Comparison of ENCODE assay signal across 8 cellular contexts in genomic region chr13:75637101-75637774, GRCh38. TPM values are rescaled to one million over a fixed set of nuclear protein-coding genes. Genes with fewer than 3 reads are reported as not detected.
DNase-seq lines count a peak whose midpoint lies in the region; ATAC-seq and TF ChIP-seq lines count a peak whose summit lies in the region.

No MANE protein-coding gene starts in this region.

- H3K4me1 Mint-ChIP-seq in activated CD4-positive, alpha-beta T cell treated with anti-CD3 and anti-CD28 coated beads for 36 hours = peaks cover 13% of the 10 kb centered on the region
- H3K4me1 Mint-ChIP-seq in activated B cell treated with CpG ODN at 0.5 μM for 24 hours = peaks cover 12% of the 10 kb centered on the region

- no peak overlapping the region for H3K27ac Mint-ChIP-seq in activated CD4-positive, alpha-beta T cell treated with anti-CD3 and anti-CD28 coated beads for 36 hours
- H3K27ac Mint-ChIP-seq in activated B cell treated with CpG ODN at 0.5 μM for 24 hours = no peak overlapping the region

- 28% methylated on average over 19 of the region's 19 CpGs for WGBS in thymus

- ATAC-seq in activated CD4-positive, alpha-beta T cell treated with anti-CD3 and anti-CD28 coated beads for 36 hours = no peak
- ATAC-seq in activated B cell treated with CpG ODN at 0.5 μM for 24 hours (ENCODE audit: low read depth) (no peak), HG02870 (IDR thresholded peaks at IDR 0.05; ENCODE audit: unreplicated experiment) (no peak)

- CTCF ChIA-PET in activated CD4-positive, alpha-beta T cell treated with anti-CD3 and anti-CD28 coated beads for 36 hours (lab: Charles Lee) = interaction anchor here (0.6 kb wide), 1 partner anchor 80 kb away, joined by 4 read pairs; no protein-coding TSS in a partner anchor
- CTCF ChIA-PET in activated B cell treated with CpG ODN at 0.5 μM for 24 hours (lab: Charles Lee) = no interaction called here

- DNase-seq in activated CD4-positive, alpha-beta T cell treated with anti-CD3 and anti-CD28 coated beads for 36 hours = no peak
- DNase-seq in activated CD4-positive, alpha-beta T cell treated with anti-CD3 and anti-CD28 coated beads, Interleukin-2, amount 50 U/mL, for 48 hours = no peak
- DNase-seq in activated B cell treated with CpG ODN at 0.5 μM for 24 hours = no peak
- peak; percentile 41 for DNase-seq in iPS-NIHi7 (ENCODE audit: extremely low spot score)
- DNase-seq in RPMI8226 = no peak
- no peak for DNase-seq in T-helper 9 cell

- POLR2A ChIA-PET in activated CD4-positive, alpha-beta T cell treated with anti-CD3 and anti-CD28 coated beads for 36 hours (lab: Charles Lee) = no interaction called here
- POLR2A ChIA-PET in activated B cell treated with CpG ODN at 0.5 μM for 24 hours (lab: Charles Lee) = no interaction called here

- H3K27ac ChIP-seq in thymus (ENCODE audit: low read depth) = no peak overlapping the region

- peak overlapping the region; percentile 60 for H3K4me3 ChIP-seq in thymus (ENCODE audit: low read length)

- no peaks in the 10 kb centered on the region for H3K9me3 Mint-ChIP-seq in activated CD4-positive, alpha-beta T cell treated with anti-CD3 and anti-CD28 coated beads for 36 hours (ENCODE audit: low read depth)
- H3K9me3 Mint-ChIP-seq in activated B cell treated with CpG ODN at 0.5 μM for 24 hours = no peaks in the 10 kb centered on the region

- H3K4me1 ChIP-seq in thymus (ENCODE audit: control insufficient read depth, insufficient read depth, low read length) = no peaks in the 10 kb centered on the region

- no peaks in the 10 kb centered on the region for H3K9me3 ChIP-seq in thymus (ENCODE audit: control insufficient read depth)

- intact Hi-C loops in activated CD4-positive, alpha-beta T cell treated with anti-CD3 and anti-CD28 coated beads for 36 hours (cut with DNase I, micrococcal nuclease) = loop anchor here in 1 of 2 experiments (2.0 to 5.0 kb wide), 4 partner anchors 125 to 310 kb away; no protein-coding TSS in a partner anchor
- intact Hi-C loops in activated B cell treated with CpG ODN at 0.5 μM for 24 hours (cut with micrococcal nuclease) = loop anchor here (2.0 to 5.0 kb wide), 2 partner anchors 154 to 1250 kb away; partner anchors contain the start of genes KCTD12 and TBC1D4

- no peaks in the 10 kb centered on the region for H3K27me3 ChIP-seq in thymus (ENCODE audit: control insufficient read depth, insufficient read depth)

- H3K36me3 ChIP-seq in thymus (ENCODE audit: control insufficient read depth, insufficient read depth) = no peaks in the 10 kb centered on the region

- peak overlapping the region; percentile 69 for H3K4me3 Mint-ChIP-seq in activated CD4-positive, alpha-beta T cell treated with anti-CD3 and anti-CD28 coated beads for 36 hours
- H3K4me3 Mint-ChIP-seq in activated B cell treated with CpG ODN at 0.5 μM for 24 hours = peak overlapping the region; percentile 83

- TF ChIP-seq CTCF in activated B cell treated with CpG ODN at 0.5 μM for 24 hours (IDR thresholded peaks at IDR 0.05) = no peak

- H3K36me3 Mint-ChIP-seq in activated CD4-positive, alpha-beta T cell treated with anti-CD3 and anti-CD28 coated beads for 36 hours (ENCODE audit: low read depth) = no peaks in the 10 kb centered on the region
- H3K36me3 Mint-ChIP-seq in activated B cell treated with CpG ODN at 0.5 μM for 24 hours (ENCODE audit: low read depth) = no peaks in the 10 kb centered on the region

- H3K27me3 Mint-ChIP-seq in activated CD4-positive, alpha-beta T cell treated with anti-CD3 and anti-CD28 coated beads for 36 hours = peaks cover 18% of the 10 kb centered on the region
- no peaks in the 10 kb centered on the region for H3K27me3 Mint-ChIP-seq in activated B cell treated with CpG ODN at 0.5 μM for 24 hours

RNA-seq across cellular contexts. Expression of gene LMO7, which starts 1.1 kb away (rescaled TPM):
- 10 to 100 TPM; 11.7 to 15.5 TPM for total RNA-seq in activated CD4-positive, alpha-beta T cell treated with anti-CD3 and anti-CD28 coated beads for 36 hours
- 13.5 and 19.5 TPM in 2 replicates for total RNA-seq in activated B cell treated with CpG ODN at 0.5 μM for 24 hours
- 59.7 TPM for polyA plus RNA-seq in thymus
